ENCODE assay signal across 4 cellular contexts in the genomic region with DNA sequence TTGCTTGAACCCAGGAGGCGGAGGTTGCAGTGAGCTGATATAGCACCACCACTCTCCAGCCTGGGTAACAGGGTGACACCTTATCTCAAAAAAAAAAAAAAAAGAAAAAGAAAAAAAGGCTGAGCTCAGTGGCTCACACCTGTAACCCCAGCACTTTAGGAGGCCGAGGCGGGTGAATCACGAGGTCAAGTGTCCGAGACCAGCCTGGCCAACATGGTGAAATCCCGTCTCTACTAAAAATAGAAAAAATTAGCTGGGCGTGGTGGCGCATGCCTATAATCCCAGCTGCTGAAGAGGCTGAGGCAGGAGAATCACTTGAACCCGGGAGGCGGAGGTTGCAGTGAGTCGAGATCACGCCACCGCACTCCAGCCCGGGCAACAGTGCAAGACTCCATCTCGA. TPM values are rescaled to one million over a fixed set of nuclear protein-coding genes. Genes with fewer than 3 reads are reported as not detected.
"Had no signal": no experiment of that assay in that cellular context is flagged by ENCODE, and none has a peak within 500 bp of the region (broad histone marks: within the 10 kb centered on the region; RNA-seq: fewer than 3 reads in every experiment).

No MANE protein-coding gene starts in this region.

RNA-seq across cellular contexts. Expression of a gene that starts 37.6 kb away (rescaled TPM):
- total RNA-seq: SK-MEL-5 had no signal

RNA-seq across cellular contexts. Expression of a gene that starts 44.6 kb away (rescaled TPM):
- total RNA-seq: LHCN-M2, PC-3, SJCRH30, SK-MEL-5 had no signal
